In genomic region chr5:179623001-179623905, GRCh38 we compare ENCODE assay signal across 8 cellular contexts. TPM values are rescaled to one million over a fixed set of nuclear protein-coding genes. Genes with fewer than 3 reads are reported as not detected.
DNase-seq lines count a peak whose midpoint lies in the region; ATAC-seq and TF ChIP-seq lines count a peak whose summit lies in the region.

Gene HNRNPH1 (minus strand): TSS chr5:179623671. CDS start chr5:179623133, 538 bp downstream.

- H3K27me3 ChIP-seq in WERI-Rb-1 (ENCODE audit: insufficient read depth, low read depth, severe bottlenecking) (no peaks in the 10 kb centered on the region), mammary epithelial cell (ENCODE audit: insufficient read depth, low read length) (no peaks in the 10 kb centered on the region), smooth muscle cell (ENCODE audit: low read depth) (no peaks in the 10 kb centered on the region)

- H2AFZ ChIP-seq in mammary epithelial cell (ENCODE audit: low read depth, low read length) = peak within 1 kb of the TSS; percentile 95
- H2AFZ ChIP-seq in smooth muscle cell (ENCODE audit: low read depth) = peak within 1 kb of the TSS; percentile 78

- H3K27ac ChIP-seq in WERI-Rb-1 = peak within 1 kb of the TSS; percentile 96
- peak within 1 kb of the TSS; percentile 90 for H3K27ac ChIP-seq in mammary epithelial cell (ENCODE audit: insufficient read depth, low read depth, low read length)
- peak within 1 kb of the TSS; percentile 95 for H3K27ac ChIP-seq in smooth muscle cell (ENCODE audit: low read depth)

- peaks cover 55% of the 10 kb centered on the region for H3K79me2 ChIP-seq in mammary epithelial cell (ENCODE audit: insufficient read depth, low read length)
- peaks cover 51% of the 10 kb centered on the region for H3K79me2 ChIP-seq in smooth muscle cell (ENCODE audit: low read depth)

- intact Hi-C loops in mammary epithelial cell (cut with micrococcal nuclease) = loop anchor here (2.0 to 5.0 kb wide), 2 partner anchors 76 to 174 kb away; partner anchors contain the start of gene CANX

- H3K4me3 ChIP-seq in WERI-Rb-1 (ENCODE audit: low read depth, low read length) = peak within 1 kb of the TSS; percentile 61
- peak within 1 kb of the TSS; percentile 81 to 95 (median 89) for H3K4me3 ChIP-seq in mammary epithelial cell (replicated peaks in 1 of 3; ENCODE audit: insufficient read depth in 1 of 3, low read depth in 2 of 3, low read length in 3 of 3)
- peak within 1 kb of the TSS; percentile 73 for H3K4me3 ChIP-seq in smooth muscle cell

- TSS peak; percentile 6 for BruUV-seq in mammary epithelial cell (replicated peaks; lab: Mats Ljungman, UMichigan)

- CTCF ChIA-PET in mammary epithelial cell (lab: Charles Lee; ENCODE audit: low non-redundant PET) = interaction anchor here (0.9 kb wide), 1 partner anchor 16 kb away, joined by 4 read pairs; no protein-coding TSS in a partner anchor

- 1% methylated on average over 59 of the region's 93 CpGs for WGBS in mammary epithelial cell (ENCODE audit: low coverage, missing lambda C conversion rate)
- under 1% methylated on average over 78 of the region's 93 CpGs for WGBS in smooth muscle cell (ENCODE audit: low lambda C conversion rate)

- peak; percentile 97 for DNase-seq in ACHN
- peak; percentile 98 for DNase-seq in NCI-H2227 (lab: John Stamatoyannopoulos, UW; ENCODE audit: unreplicated experiment)
- peak; percentile 95 for DNase-seq in WERI-Rb-1
- peak; percentile 97 for DNase-seq in mammary epithelial cell
- peak; percentile 99 for DNase-seq in iPS-NIHi11 (ENCODE audit: low spot score)
- peak; percentile 97 for DNase-seq in smooth muscle cell (lab: John Stamatoyannopoulos, UW; ENCODE audit: unreplicated experiment)

- no peak for TF ChIP-seq CTCF in WERI-Rb-1 (IDR thresholded peaks at IDR 0.05; ENCODE audit: low read depth, low read length)
- TF ChIP-seq CTCF in mammary epithelial cell (conservative IDR thresholded peaks at IDR 0.05 in 1 of 2, IDR thresholded peaks at IDR 0.05 in 1 of 2; ENCODE audit: extremely low read depth in 1 of 2, insufficient read depth in 1 of 2, low read depth in 1 of 2, low read length in 2 of 2) = no peak
- no peak for TF ChIP-seq CTCF in smooth muscle cell (IDR thresholded peaks at IDR 0.05; ENCODE audit: borderline replicate concordance, insufficient read depth, poor library complexity, severe bottlenecking)

- H3K4me2 ChIP-seq in mammary epithelial cell (ENCODE audit: insufficient read depth, low read depth, low read length) = peak within 1 kb of the TSS; percentile 100
- peak within 1 kb of the TSS; percentile 92 for H3K4me2 ChIP-seq in smooth muscle cell

- H3F3A ChIP-seq in smooth muscle cell (ENCODE audit: low read depth) = peaks cover 27% of the 10 kb centered on the region

- H4K20me1 ChIP-seq in mammary epithelial cell (ENCODE audit: insufficient read depth, low read length) = peaks cover 38% of the 10 kb centered on the region
- H4K20me1 ChIP-seq in smooth muscle cell (ENCODE audit: low read depth) = peaks cover 48% of the 10 kb centered on the region

- ATAC-seq in GM18873 (IDR thresholded peaks at IDR 0.05; ENCODE audit: low FRiP score, unreplicated experiment) (peak; percentile 72), HG03139 (IDR thresholded peaks at IDR 0.05; ENCODE audit: unreplicated experiment) (peak; percentile 71)

- in situ Hi-C loops in ACHN (cut with HindIII; ENCODE audit: low pct_ligation_motif_present, low pct_unique_long_range_greater_than_20kb, low sequenced_read_pairs) = no loop called here
- in situ Hi-C loops in mammary epithelial cell (cut with MboI; ENCODE audit: low sequenced_read_pairs in 2 of 2) = no loop called here

- H3K4me1 ChIP-seq in mammary epithelial cell (ENCODE audit: insufficient read depth, low read length) = peaks cover 34% of the 10 kb centered on the region
- peaks cover 34% of the 10 kb centered on the region for H3K4me1 ChIP-seq in smooth muscle cell (ENCODE audit: low read depth)

- dilution Hi-C loops in mammary epithelial cell (cut with HindIII; ENCODE audit: low sequenced_read_pairs) = no loop called here

- H3K9ac ChIP-seq in mammary epithelial cell (ENCODE audit: insufficient read depth, low read length) (peak within 1 kb of the TSS; percentile 96), smooth muscle cell (ENCODE audit: low read depth) (peak within 1 kb of the TSS; percentile 99)

- H3K9me3 ChIP-seq in WERI-Rb-1 (ENCODE audit: severe bottlenecking) (no peaks in the 10 kb centered on the region), mammary epithelial cell (replicated peaks; ENCODE audit: insufficient read depth, low read length) (no peaks in the 10 kb centered on the region), smooth muscle cell (replicated peaks; ENCODE audit: low read depth) (no peaks in the 10 kb centered on the region)

- H3K36me3 ChIP-seq in WERI-Rb-1 (peaks cover 49% of the 10 kb centered on the region), mammary epithelial cell (ENCODE audit: insufficient read depth, low read length) (peaks cover 28% of the 10 kb centered on the region), smooth muscle cell (ENCODE audit: low read depth) (peaks cover 5% of the 10 kb centered on the region)

RNA-seq across cellular contexts. Expression of gene HNRNPH1, which starts in this region (rescaled TPM):
- total RNA-seq in mammary epithelial cell (100 to 1,000 TPM; 276 to 481 TPM), smooth muscle cell (384 and 421 TPM in 2 replicates)
- polyA plus RNA-seq in mammary epithelial cell (130 TPM), smooth muscle cell (60.9 and 95.9 TPM in 2 replicates)
- 289 TPM for polyA minus RNA-seq in mammary epithelial cell

Comparison
In these comparisons a context has a peak if more than half of its experiments do, and no peak if none do; other contexts are left out.
1. Peak in every context shown above with its lines: DNase-seq, ATAC-seq, H3K4me3 ChIP-seq and H3K27ac ChIP-seq.